Comparison of ENCODE assay signal across 8 cellular contexts in genomic region chr14:74616507-74616906, GRCh38. TPM values are rescaled to one million over a fixed set of nuclear protein-coding genes. Genes with fewer than 3 reads are reported as not detected.
DNase-seq lines count a peak whose midpoint lies in the region; ATAC-seq and TF ChIP-seq lines count a peak whose summit lies in the region.

No MANE protein-coding gene starts in this region.

- no peak for TF ChIP-seq RAD21 in SK-N-SH (IDR thresholded peaks at IDR 0.05; ENCODE audit: low read length)

- TF ChIP-seq POLR2A in heart left ventricle (IDR thresholded peaks at IDR 0.05) = no peak

- H3K27me3 ChIP-seq in heart left ventricle (peaks cover 0 to 21% (median 4%) of the 10 kb centered on the region in 9 donors), SK-N-SH (ENCODE audit: insufficient read depth) (no peaks in the 10 kb centered on the region), tibial artery (no peaks in the 10 kb centered on the region), Caco-2 (replicated peaks; ENCODE audit: control insufficient read depth, insufficient read depth, low read length) (no peaks in the 10 kb centered on the region)

- CTCF ChIA-PET in SK-N-SH (lab: Yijun Ruan, JAX) (interaction anchor here (0.6 to 7.4 kb wide), 6 partner anchors 8 to 116 kb away, joined by 3 to 48 read pairs (median 6); no protein-coding TSS in a partner anchor), Caco-2 (lab: Charles Lee) (interaction anchor here (1.0 to 4.6 kb wide), 2 partner anchors 7 to 17 kb away, joined by 3 to 23 read pairs; no protein-coding TSS in a partner anchor)

- H3K4me1 Mint-ChIP-seq in Caco-2 (ENCODE audit: low read depth, unreplicated experiment) = peaks cover 14% of the 10 kb centered on the region

- peaks cover 5% of the 10 kb centered on the region for H3K36me3 Mint-ChIP-seq in Caco-2 (ENCODE audit: insufficient read depth, unreplicated experiment)

- peak overlapping the region; percentile 84 for H3K4me2 ChIP-seq in SK-N-SH

- ATAC-seq in heart left ventricle (peak in 1 of 4 donors; percentile 21), left ventricle myocardium superior (no peak), HG03135 (IDR thresholded peaks at IDR 0.05; ENCODE audit: unreplicated experiment) (no peak)

- no peak overlapping the region for H3K4me3 ChIP-seq in heart left ventricle
- peak overlapping the region; percentile 17 to 73; a peak in 3 of 4 replicates for H3K4me3 ChIP-seq in SK-N-SH (ENCODE audit: low read depth in 2 of 2, low read length in 1 of 2)
- no peak overlapping the region for H3K4me3 ChIP-seq in fibroblast of villous mesenchyme (ENCODE audit: low read depth, low read length)
- H3K4me3 ChIP-seq in tibial artery = no peak overlapping the region
- no peak overlapping the region for H3K4me3 ChIP-seq in Caco-2 (ENCODE audit: low read depth, low read length)

- no peak overlapping the region for H3K4me3 Mint-ChIP-seq in Caco-2 (ENCODE audit: unreplicated experiment)

- POLR2A ChIA-PET in SK-N-SH (lab: Yijun Ruan, JAX) (no interaction called here), Caco-2 (lab: Charles Lee) (no interaction called here)

- H3K27ac ChIP-seq in heart left ventricle (peak overlapping the region in 8 of 12 donors; percentile 9 to 89 (median 58)), SK-N-SH (ENCODE audit: low read depth in 2 of 2, low read length in 1 of 2) (peak overlapping the region; percentile 78 to 99), tibial artery (peak overlapping the region; percentile 67 to 72)

- BruUV-seq in Caco-2 (replicated peaks; lab: Mats Ljungman, UMichigan) = no TSS peak

- peak in 1 of 2 experiments; percentile 63; a peak in 2 of 4 replicates for TF ChIP-seq EP300 in SK-N-SH (IDR thresholded peaks at IDR 0.05; ENCODE audit: borderline replicate concordance in 1 of 2, low read depth in 1 of 2, low read length in 1 of 2)

- H3K36me3 ChIP-seq in heart left ventricle (no peaks in the 10 kb centered on the region), SK-N-SH (replicated peaks in 1 of 2; ENCODE audit: control insufficient read depth in 1 of 2, insufficient read depth in 2 of 2, low read length in 1 of 2) (no peaks in the 10 kb centered on the region), tibial artery (no peaks in the 10 kb centered on the region), Caco-2 (ENCODE audit: control insufficient read depth, insufficient read depth, low read length) (no peaks in the 10 kb centered on the region)

- no peak for TF ChIP-seq CTCF in heart left ventricle (IDR thresholded peaks at IDR 0.05)
- TF ChIP-seq CTCF in SK-N-SH (IDR thresholded peaks at IDR 0.05) = no peak
- no peak for TF ChIP-seq CTCF in fibroblast of villous mesenchyme (IDR thresholded peaks at IDR 0.05; ENCODE audit: insufficient read depth, low read depth, low read length)
- TF ChIP-seq CTCF in tibial artery (IDR thresholded peaks at IDR 0.05) = no peak
- no peak for TF ChIP-seq CTCF in Caco-2 (IDR thresholded peaks at IDR 0.05; ENCODE audit: insufficient read depth in 1 of 2, low read depth in 1 of 2, low read length in 1 of 2, severe bottlenecking in 1 of 2, unreplicated experiment in 1 of 2)

- peaks cover 7% of the 10 kb centered on the region for H3K27me3 Mint-ChIP-seq in Caco-2 (ENCODE audit: insufficient read depth, unreplicated experiment)

- no peaks in the 10 kb centered on the region for H3K9me3 Mint-ChIP-seq in Caco-2 (ENCODE audit: unreplicated experiment)

- H3K27ac Mint-ChIP-seq in Caco-2 (ENCODE audit: unreplicated experiment) = no peak overlapping the region

- H2AFZ ChIP-seq in SK-N-SH (ENCODE audit: low read depth) = no peak overlapping the region

- intact Hi-C loops in heart left ventricle (cut with DNase I) = loop anchor here in 3 of 10 donors (10.0 kb wide), 4 partner anchors 48 to 252 kb away; partner anchors contain the start of genes ISCA2 (in 1 of the 3) and NPC2 (in 1 of the 3)
- intact Hi-C loops in left ventricle myocardium superior (cut with micrococcal nuclease) = no loop called here
- intact Hi-C loops in tibial artery (cut with DNase I; ENCODE audit: low total_unique reads) = no loop called here
- intact Hi-C loops in Caco-2 (cut with micrococcal nuclease; ENCODE audit: unreplicated experiment) = no loop called here

- peak in 1 of 5 donors; percentile 67 for DNase-seq in heart left ventricle
- DNase-seq in left ventricle myocardium superior = no peak
- DNase-seq in SK-N-SH = no peak
- DNase-seq in fibroblast of villous mesenchyme (ENCODE audit: low read depth) = peak; percentile 82
- peak in 1 of 2 donors; percentile 70 for DNase-seq in tibial artery
- DNase-seq in RPMI8226 = no peak
- no peak for DNase-seq in Caco-2

- no peaks in the 10 kb centered on the region for H3K9me3 ChIP-seq in heart left ventricle
- H3K9me3 ChIP-seq in SK-N-SH = no peaks in the 10 kb centered on the region
- no peaks in the 10 kb centered on the region for H3K9me3 ChIP-seq in tibial artery
- no peaks in the 10 kb centered on the region for H3K9me3 ChIP-seq in Caco-2

- 49 to 61% (median 51%) methylated on average over 4 of the region's 4 CpGs for WGBS in heart left ventricle, 4 donors
- WGBS in SK-N-SH (ENCODE audit: low lambda C conversion rate) = 6% methylated on average over 4 of the region's 4 CpGs

- no peaks in the 10 kb centered on the region for H3K9me2 ChIP-seq in SK-N-SH

- peaks cover 55% of the 10 kb centered on the region for H3K79me2 ChIP-seq in SK-N-SH (ENCODE audit: insufficient read depth)

- peaks cover 0 to 80% (median 43%) of the 10 kb centered on the region in 12 donors for H3K4me1 ChIP-seq in heart left ventricle
- peaks cover 20 to 64% of the 10 kb centered on the region in 2 experiments; a peak in 3 of 4 replicates for H3K4me1 ChIP-seq in SK-N-SH (ENCODE audit: control insufficient read depth in 1 of 2, insufficient read depth in 2 of 2, low read depth in 1 of 2, low read length in 1 of 2)
- H3K4me1 ChIP-seq in tibial artery = peaks cover 5 to 84% (median 62%) of the 10 kb centered on the region in 4 donors
- H3K4me1 ChIP-seq in Caco-2 = peaks cover 28% of the 10 kb centered on the region

- H3K9ac ChIP-seq in SK-N-SH = peak overlapping the region; percentile 80

- peaks cover 52% of the 10 kb centered on the region for H3F3A ChIP-seq in SK-N-SH (replicated peaks; ENCODE audit: insufficient read depth)

- H4K20me1 ChIP-seq in SK-N-SH (ENCODE audit: insufficient read depth) = no peaks in the 10 kb centered on the region

TF ChIP-seq in SK-N-SH, 30 proteins besides CTCF, POLR2A, EP300 and RAD21 (continues in another document):
- TF ChIP-seq NFIC (IDR thresholded peaks at IDR 0.05; ENCODE audit: borderline replicate concordance) = no peak; the same call in 1 of the 2 replicates
- TF ChIP-seq JUND (IDR thresholded peaks at IDR 0.05) = peak; percentile 90
- TF ChIP-seq CHD2 (IDR thresholded peaks at IDR 0.05; ENCODE audit: low read length, partially characterized antibody) = no peak
- TF ChIP-seq IRF3 (IDR thresholded peaks at IDR 0.05; ENCODE audit: low read depth, low read length) = no peak
- peak; percentile 53; the same call in 1 of the 2 replicates for TF ChIP-seq YY1 (IDR thresholded peaks at IDR 0.05; ENCODE audit: low read depth)
- TF ChIP-seq FOXM1 (IDR thresholded peaks at IDR 0.05; ENCODE audit: low read depth) = no peak
- peak; percentile 68; the same call in 1 of the 2 replicates for TF ChIP-seq TCF12 (IDR thresholded peaks at IDR 0.05)
- no peak for TF ChIP-seq ELF1 (IDR thresholded peaks at IDR 0.05)
- TF ChIP-seq NRF1 (IDR thresholded peaks at IDR 0.05; ENCODE audit: low read depth, low read length) = no peak
- TF ChIP-seq RXRA (IDR thresholded peaks at IDR 0.05; ENCODE audit: borderline replicate concordance, low read depth) = peak; percentile 38; the same call in 1 of the 2 replicates
- TF ChIP-seq SIN3A (IDR thresholded peaks at IDR 0.05; ENCODE audit: borderline replicate concordance, low read depth, low read length) = 0 out of 2 replicates have a peak, but pooled peaks have one; percentile 9
- TF ChIP-seq, protein P1, sequence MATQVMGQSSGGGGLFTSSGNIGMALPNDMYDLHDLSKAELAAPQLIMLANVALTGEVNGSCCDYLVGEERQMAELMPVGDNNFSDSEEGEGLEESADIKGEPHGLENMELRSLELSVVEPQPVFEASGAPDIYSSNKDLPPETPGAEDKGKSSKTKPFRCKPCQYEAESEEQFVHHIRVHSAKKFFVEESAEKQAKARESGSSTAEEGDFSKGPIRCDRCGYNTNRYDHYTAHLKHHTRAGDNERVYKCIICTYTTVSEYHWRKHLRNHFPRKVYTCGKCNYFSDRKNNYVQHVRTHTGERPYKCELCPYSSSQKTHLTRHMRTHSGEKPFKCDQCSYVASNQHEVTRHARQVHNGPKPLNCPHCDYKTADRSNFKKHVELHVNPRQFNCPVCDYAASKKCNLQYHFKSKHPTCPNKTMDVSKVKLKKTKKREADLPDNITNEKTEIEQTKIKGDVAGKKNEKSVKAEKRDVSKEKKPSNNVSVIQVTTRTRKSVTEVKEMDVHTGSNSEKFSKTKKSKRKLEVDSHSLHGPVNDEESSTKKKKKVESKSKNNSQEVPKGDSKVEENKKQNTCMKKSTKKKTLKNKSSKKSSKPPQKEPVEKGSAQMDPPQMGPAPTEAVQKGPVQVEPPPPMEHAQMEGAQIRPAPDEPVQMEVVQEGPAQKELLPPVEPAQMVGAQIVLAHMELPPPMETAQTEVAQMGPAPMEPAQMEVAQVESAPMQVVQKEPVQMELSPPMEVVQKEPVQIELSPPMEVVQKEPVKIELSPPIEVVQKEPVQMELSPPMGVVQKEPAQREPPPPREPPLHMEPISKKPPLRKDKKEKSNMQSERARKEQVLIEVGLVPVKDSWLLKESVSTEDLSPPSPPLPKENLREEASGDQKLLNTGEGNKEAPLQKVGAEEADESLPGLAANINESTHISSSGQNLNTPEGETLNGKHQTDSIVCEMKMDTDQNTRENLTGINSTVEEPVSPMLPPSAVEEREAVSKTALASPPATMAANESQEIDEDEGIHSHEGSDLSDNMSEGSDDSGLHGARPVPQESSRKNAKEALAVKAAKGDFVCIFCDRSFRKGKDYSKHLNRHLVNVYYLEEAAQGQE (IDR thresholded peaks at IDR 0.05; ENCODE audit: low read depth, low read length) = peak; percentile 65; the same call in 1 of the 2 replicates

RNA-seq across cellular contexts. Expression of gene LTBP2, which starts 4.5 kb away (rescaled TPM):
- total RNA-seq in heart left ventricle (10 to 100 TPM; 19.1 to 69.1 (median 36.1) TPM), left ventricle myocardium superior (16.0 TPM), fibroblast of villous mesenchyme (210 and 339 TPM in 2 replicates), Caco-2 (2022) (0.86 and 1.0 TPM in 2 replicates)
- polyA plus RNA-seq in heart left ventricle (1 to 10 TPM; 4.0 to 8.4 TPM), SK-N-SH (2012; rRNA removed) (34.4 and 58.8 TPM in 2 replicates)
- 30.9 and 41.3 TPM in 2 replicates for polyA plus RNA-seq in SK-N-SH (2012; cell fraction: cytosol; rRNA removed)
- polyA plus RNA-seq in SK-N-SH (2012; cell fraction: nucleus; rRNA removed) = 136 and 138 TPM in 2 replicates

Comparison
In these comparisons a context has a peak if more than half of its experiments do, and no peak if none do; other contexts are left out.
1. H3K4me3 ChIP-seq: peak in SK-N-SH (2 of 2); none in heart left ventricle (0 of 12), fibroblast of villous mesenchyme (single experiment), tibial artery (0 of 2) and Caco-2 (single experiment).
2. Peak in every context shown above with its lines, with median percentiles within 50 percentile points of each other: H3K27ac ChIP-seq.